In genomic region chr6:74333406-74333805, GRCh38 we compare ENCODE assay signal across 16 cellular contexts.
A peak's percentile ranks its signal among the peaks of the same experiment; 100 is the strongest.
DNase-seq lines count a peak whose midpoint lies in the region; ATAC-seq and TF ChIP-seq lines count a peak whose summit lies in the region.
"Had no signal": no experiment of that assay in that cellular context is flagged by ENCODE, and none has a peak within 500 bp of the region (broad histone marks: within the 10 kb centered on the region; RNA-seq: fewer than 3 reads in every experiment).

No MANE protein-coding gene starts in this region.

- H4K20me1 ChIP-seq in KMS-11 (ENCODE audit: insufficient read depth) = no peaks in the 10 kb centered on the region

- no peak for ATAC-seq in HG02852 (IDR thresholded peaks at IDR 0.05; ENCODE audit: unreplicated experiment)
- no peak for ATAC-seq in psoas muscle
- no peak for ATAC-seq in mucosa of descending colon
- ATAC-seq: Panc1 had no signal

- H3K27ac ChIP-seq in ACC112 (ENCODE audit: low read depth, low read length) (peak overlapping the region; percentile 42), KMS-11 (no peak overlapping the region), psoas muscle (no peak overlapping the region)

- H3K9me3 ChIP-seq in psoas muscle (no peaks in the 10 kb centered on the region), mucosa of descending colon (no peaks in the 10 kb centered on the region)

- H3K4me3 ChIP-seq in ACC112 (ENCODE audit: low read depth, low read length) = peak overlapping the region; percentile 56
- H3K4me3 ChIP-seq in KMS-11 (IDR thresholded peaks at IDR 0.05; ENCODE audit: insufficient read depth, low read depth, low read length) = no peak overlapping the region
- no peak overlapping the region for H3K4me3 ChIP-seq in cardiac fibroblast (replicated peaks in 1 of 2; ENCODE audit: low read depth in 2 of 2, low read length in 2 of 2)
- H3K4me3 ChIP-seq in psoas muscle = no peak overlapping the region
- H3K4me3 ChIP-seq in mucosa of descending colon = no peak overlapping the region

- intact Hi-C loops in psoas muscle (cut with DNase I) = no loop called here
- intact Hi-C loops in mucosa of descending colon (cut with DNase I, micrococcal nuclease) = no loop called here

- H2AFZ ChIP-seq in ACC112 (ENCODE audit: low read length, unreplicated experiment) (peak overlapping the region; percentile 19), KMS-11 (ENCODE audit: low read depth) (peak overlapping the region; percentile 19; the same call in 1 of the 2 replicates)

- H3K9ac ChIP-seq in KMS-11 = no peak overlapping the region

- no peaks in the 10 kb centered on the region for H3K79me2 ChIP-seq in ACC112 (ENCODE audit: control insufficient read depth, insufficient read depth, low read length, unreplicated experiment)
- H3K79me2 ChIP-seq in KMS-11 (ENCODE audit: insufficient read depth, low read depth) = no peaks in the 10 kb centered on the region

- H3K27me3 ChIP-seq in ACC112 (ENCODE audit: insufficient read depth, low read length) (no peaks in the 10 kb centered on the region), KMS-11 (ENCODE audit: insufficient read depth, low read depth) (no peaks in the 10 kb centered on the region), psoas muscle (ENCODE audit: insufficient read depth in 3 of 3, low read length in 2 of 3) (no peaks in the 10 kb centered on the region)

- H3K36me3 ChIP-seq in ACC112 (ENCODE audit: insufficient read depth, low read length) (no peaks in the 10 kb centered on the region), KMS-11 (ENCODE audit: insufficient read depth) (no peaks in the 10 kb centered on the region), psoas muscle (ENCODE audit: insufficient read depth in 1 of 2, low read depth in 1 of 2) (no peaks in the 10 kb centered on the region), mucosa of descending colon (ENCODE audit: low read depth) (no peaks in the 10 kb centered on the region)

- DNase-seq in cardiac fibroblast (ENCODE audit: low read depth in 2 of 2) = peak; percentile 18 to 30
- DNase-seq in iris pigment epithelial cell (ENCODE audit: low read depth) = peak; percentile 50
- no peak for DNase-seq in psoas muscle
- no peak for DNase-seq in mucosa of descending colon
- no peak for DNase-seq in AG20443 (ENCODE audit: low spot score)
- DNase-seq: 8988T, C1 segment of cervical spinal cord, DMS 273 treated with DMSO at 0.1 percent for 48 hours, MV-4-11, NCI-H1417 treated with DMSO at 0.1 percent for 48 hours, NCI-H2029 treated with DMSO at 0.1 percent for 48 hours, NCI-H510A treated with DMSO at 0.1 percent for 48 hours had no signal

- H3K4me1 ChIP-seq in ACC112 (ENCODE audit: control insufficient read depth, insufficient read depth, low read length, unreplicated experiment) (peaks cover 7% of the 10 kb centered on the region), KMS-11 (ENCODE audit: low read depth, poor library complexity, severe bottlenecking) (peaks cover 4% of the 10 kb centered on the region), psoas muscle (no peaks in the 10 kb centered on the region), mucosa of descending colon (ENCODE audit: low read depth) (no peaks in the 10 kb centered on the region)

- H3K4me2 ChIP-seq in KMS-11 = peak overlapping the region; percentile 31; the same call in 1 of the 2 replicates

- TF ChIP-seq CTCF in KMS-11 (conservative IDR thresholded peaks at IDR 0.05; ENCODE audit: low read depth, low read length) = no peak
- no peak for TF ChIP-seq CTCF in cardiac fibroblast (IDR thresholded peaks at IDR 0.05; ENCODE audit: low read depth, low read length)
- TF ChIP-seq CTCF in psoas muscle (IDR thresholded peaks at IDR 0.05) = no peak
- TF ChIP-seq CTCF in mucosa of descending colon (IDR thresholded peaks at IDR 0.05) = no peak

Comparison
In these comparisons a context has a peak if more than half of its experiments do, and no peak if none do; other contexts are left out.
1. DNase-seq: peak in cardiac fibroblast (2 of 2) and iris pigment epithelial cell (single experiment); none in psoas muscle (0 of 2), mucosa of descending colon (0 of 3) and AG20443 (single experiment).